Comparison of ENCODE assay signal across 8 cellular contexts in the genomic region with DNA sequence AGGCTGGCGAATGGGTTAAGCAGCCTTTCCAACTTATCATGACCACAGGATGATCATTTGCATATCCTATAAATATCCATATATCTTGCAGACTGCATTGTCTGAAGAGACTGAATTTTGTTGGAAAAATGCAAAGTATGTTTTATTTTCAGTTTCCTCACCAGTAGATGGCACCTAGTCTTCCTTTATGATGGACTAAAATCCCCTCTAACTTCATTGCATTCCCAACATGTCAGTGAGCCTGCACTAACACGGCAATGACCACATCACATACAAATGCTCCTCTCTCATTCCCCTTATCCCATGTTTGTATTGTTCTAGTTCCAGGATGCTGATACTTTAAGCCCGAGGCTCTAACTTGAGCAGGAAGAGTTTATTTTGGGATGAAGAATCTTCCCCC. TPM values are rescaled to one million over a fixed set of nuclear protein-coding genes. Genes with fewer than 3 reads are reported as not detected.
A peak's percentile ranks its signal among the peaks of the same experiment; 100 is the strongest.
DNase-seq lines count a peak whose midpoint lies in the region; ATAC-seq and TF ChIP-seq lines count a peak whose summit lies in the region.

No MANE protein-coding gene starts in this region.

- intact Hi-C loops in lower leg skin (cut with DNase I; ENCODE audit: low total_unique reads) = no loop called here
- intact Hi-C loops in aorta (cut with DNase I) = no loop called here

- peak; percentile 53 for DNase-seq in H4 (ENCODE audit: low spot score)
- DNase-seq in RPMI7951 (ENCODE audit: low read depth) = peak; percentile 16
- peak; percentile 82 for DNase-seq in foreskin melanocyte
- DNase-seq in smooth muscle cell (lab: John Stamatoyannopoulos, UW; ENCODE audit: unreplicated experiment) = no peak
- no peak for DNase-seq in lower leg skin (ENCODE audit: low spot score in 2 of 2)
- no peak for DNase-seq in aorta
- no peak for DNase-seq in stimulated activated CD4-positive, alpha-beta T cell treated with anti-CD3 and anti-CD28 coated beads, Interleukin-2, amount 100 ng/mL, for 48 hours

- H3K4me1 ChIP-seq in smooth muscle cell (ENCODE audit: low read depth) = no peaks in the 10 kb centered on the region
- H3K4me1 ChIP-seq in aorta (ENCODE audit: control insufficient read depth in 1 of 2, insufficient read depth in 2 of 2, low read length in 2 of 2) = no peaks in the 10 kb centered on the region

- H3K27ac ChIP-seq in 22Rv1 (peak overlapping the region; percentile 56), smooth muscle cell (ENCODE audit: low read depth) (no peak overlapping the region), aorta (ENCODE audit: low read depth in 1 of 2, low read length in 2 of 2) (no peak overlapping the region)

- TF ChIP-seq POLR2A in lower leg skin (IDR thresholded peaks at IDR 0.05) = no peak

- no peaks in the 10 kb centered on the region for H3F3A ChIP-seq in smooth muscle cell (ENCODE audit: low read depth)

- no peak for ATAC-seq in aorta (ENCODE audit: low FRiP score)

- H3K27me3 ChIP-seq in smooth muscle cell (ENCODE audit: low read depth) (peaks cover 6% of the 10 kb centered on the region), aorta (ENCODE audit: control insufficient read depth in 1 of 2, insufficient read depth in 2 of 2, low read length in 1 of 2) (no peaks in the 10 kb centered on the region)

- H3K4me3 ChIP-seq in smooth muscle cell (peak overlapping the region; percentile 16), lower leg skin (ENCODE audit: low read depth, poor library complexity, severe bottlenecking) (no peak overlapping the region), aorta (ENCODE audit: low read length in 2 of 2) (no peak overlapping the region)

- H2AFZ ChIP-seq in smooth muscle cell (ENCODE audit: low read depth) = no peak overlapping the region

- WGBS in smooth muscle cell (ENCODE audit: low lambda C conversion rate) = 55% methylated on average over 3 of the region's 3 CpGs
- WGBS in lower leg skin, 2 donors = 13 to 28% methylated on average over 3 of the region's 3 CpGs
- 8 to 14% methylated on average over 3 of the region's 3 CpGs for WGBS in aorta, 2 donors

- peak overlapping the region; percentile 65 for H3K4me2 ChIP-seq in smooth muscle cell

- peak; percentile 78 for TF ChIP-seq CTCF in 22Rv1 (IDR thresholded peaks at IDR 0.05)
- peak; percentile 25 for TF ChIP-seq CTCF in smooth muscle cell (IDR thresholded peaks at IDR 0.05; ENCODE audit: borderline replicate concordance, insufficient read depth, poor library complexity, severe bottlenecking)
- no peak for TF ChIP-seq CTCF in lower leg skin (IDR thresholded peaks at IDR 0.05)

- H3K79me2 ChIP-seq in smooth muscle cell (ENCODE audit: low read depth) = no peaks in the 10 kb centered on the region

- H3K9ac ChIP-seq in smooth muscle cell (ENCODE audit: low read depth) = no peak overlapping the region

- H3K36me3 ChIP-seq in smooth muscle cell (ENCODE audit: low read depth) (no peaks in the 10 kb centered on the region), aorta (ENCODE audit: control insufficient read depth in 1 of 2, insufficient read depth in 2 of 2, low read length in 1 of 2) (no peaks in the 10 kb centered on the region)

- no peaks in the 10 kb centered on the region for H3K9me3 ChIP-seq in smooth muscle cell (replicated peaks; ENCODE audit: low read depth)
- no peaks in the 10 kb centered on the region for H3K9me3 ChIP-seq in aorta (ENCODE audit: control insufficient read depth, low read length)

- no peaks in the 10 kb centered on the region for H4K20me1 ChIP-seq in smooth muscle cell (ENCODE audit: low read depth)

RNA-seq across cellular contexts. Expression of gene MYBPC1, which starts 24.7 kb away (rescaled TPM):
- total RNA-seq in H4 (2014; rRNA removed; shearing (Covaris generic)) = not detected in 2 replicates
- total RNA-seq in RPMI7951 (2014; rRNA removed; shearing (Covaris generic)) = not detected in 2 replicates
- total RNA-seq in smooth muscle cell = not detected in 2 replicates
- polyA plus RNA-seq in smooth muscle cell = not detected in 2 replicates
- total RNA-seq in lower leg skin = 1 to 10 TPM; 2.0 to 6.8 (median 5.4) TPM
- not detected for total RNA-seq in aorta
- under 1 TPM in 1 of 2 donors, not detected in 1; 0.36 TPM for polyA plus RNA-seq in aorta

Comparison
In these comparisons a context has a peak if more than half of its experiments do, and no peak if none do; other contexts are left out.
1. CTCF ChIP-seq: peak in 22Rv1 (single experiment) and smooth muscle cell (single experiment); none in lower leg skin (0 of 3).
2. DNase-seq: peak in H4 (single experiment), RPMI7951 (single experiment) and foreskin melanocyte (single experiment); none in smooth muscle cell (single experiment), lower leg skin (0 of 2), aorta (0 of 2) and stimulated activated CD4-positive, alpha-beta T cell treated with anti-CD3 and anti-CD28 coated beads, Interleukin-2, amount 100 ng/mL, for 48 hours (0 of 2).